27 cellular contexts compared by ENCODE assay signal in the genomic region with DNA sequence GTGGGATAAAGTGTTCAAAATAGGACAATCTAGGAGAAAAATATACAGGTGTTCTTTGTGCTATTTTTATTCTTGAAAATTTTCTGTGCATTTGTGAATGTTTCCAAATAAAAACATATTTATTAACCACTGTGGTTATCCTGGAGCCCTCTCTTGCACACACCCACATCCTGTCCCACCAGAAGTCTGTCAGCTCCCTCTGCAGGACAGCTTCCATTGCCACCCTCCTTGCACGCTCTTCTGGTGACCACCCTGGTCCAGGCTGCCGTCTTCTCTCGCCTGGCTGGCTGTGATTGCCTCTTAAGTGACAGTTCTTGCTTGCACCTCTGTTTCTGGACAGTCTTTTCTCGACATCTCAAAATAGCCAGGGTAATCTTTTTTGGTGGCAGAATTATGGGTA.
DNase-seq lines count a peak whose midpoint lies in the region; ATAC-seq, FAIRE-seq and TF ChIP-seq lines count a peak whose summit lies in the region.
"Had no signal": no experiment of that assay in that cellular context is flagged by ENCODE, and none has a peak within 500 bp of the region (broad histone marks: within the 10 kb centered on the region; RNA-seq: fewer than 3 reads in every experiment).

No MANE protein-coding gene starts in this region.

- peak; percentile 39 for TF ChIP-seq CTCF in DND-41 (IDR thresholded peaks at IDR 0.05; ENCODE audit: borderline replicate concordance, extremely low read depth, low read length, poor library complexity, severe bottlenecking)
- TF ChIP-seq CTCF in endodermal cell (conservative IDR thresholded peaks at IDR 0.05), result peak; percentile 68

- peaks cover 2% of the 10 kb centered on the region for H3K4me1 Mint-ChIP-seq in endodermal cell
- peaks cover 0 to 2% (median 0%) of the 10 kb centered on the region in 7 donors for H3K4me1 Mint-ChIP-seq in naive thymus-derived CD4-positive, alpha-beta T cell
- H3K4me1 Mint-ChIP-seq: activated CD4-positive, alpha-beta T cell treated with anti-CD3 and anti-CD28 coated beads, Interleukin-2, amount 10 ng/mL, durations not matched to agents 24 days and 14 days; activated naive CD4-positive, alpha-beta T cell treated with anti-CD3 and anti-CD28 coated beads, Interleukin-2, amount 10 ng/mL, durations not matched to agents 7 days and 5 days; stimulated activated memory B cell treated with anti-CD40 and anti-IgM and Interleukin-4, amounts not matched to agents 10 μg/mL and 1 μg/mL and 100 μg/mL, for 72 hours; T-helper 17 cell had no signal

- ATAC-seq in DND-41 (ENCODE audit: insufficient read depth, low read depth), result no peak
- no peak for ATAC-seq in GM21576 (IDR thresholded peaks at IDR 0.05; ENCODE audit: unreplicated experiment)
- ATAC-seq in naive thymus-derived CD4-positive, alpha-beta T cell, result no peak
- ATAC-seq: lower lobe of right lung; Panc1; stimulated activated memory B cell treated with anti-CD40 and anti-IgM and Interleukin-4, amounts not matched to agents 10 μg/mL and 1 μg/mL and 100 μg/mL, for 72 hours; T-helper 17 cell had no signal

- H3K4me3 ChIP-seq in DND-41 (ENCODE audit: low read depth in 1 of 2, low read length in 2 of 2), result no peak overlapping the region
- H3K4me3 ChIP-seq in endodermal cell (ENCODE audit: low read length), result no peak overlapping the region
- no peak overlapping the region for H3K4me3 ChIP-seq in naive thymus-derived CD4-positive, alpha-beta T cell (ENCODE audit: low read length)
- H3K4me3 ChIP-seq: cardiac muscle cell, hepatocyte, lower lobe of right lung had no signal

- peak; percentile 11 for DNase-seq in A172 (ENCODE audit: low spot score)
- DNase-seq in DND-41, result peak; percentile 7
- DNase-seq in M059J (ENCODE audit: low read depth), result peak; percentile 9
- DNase-seq in endodermal cell, result peak; percentile 65
- no peak for DNase-seq in NCI-H345 (lab: John Stamatoyannopoulos, UW)
- DNase-seq in GM19239 (ENCODE audit: insufficient read length, low spot score), result no peak
- DNase-seq in naive thymus-derived CD4-positive, alpha-beta T cell, result no peak
- DNase-seq: activated CD4-positive, alpha-beta T cell treated with anti-CD3 and anti-CD28 coated beads, Interleukin-2, amount 10 ng/mL, durations not matched to agents 24 days and 14 days; activated naive CD4-positive, alpha-beta T cell treated with anti-CD3 and anti-CD28 coated beads, Interleukin-2, amount 10 ng/mL, durations not matched to agents 7 days and 5 days; anterior cingulate cortex; CD4-positive, alpha-beta T cell; DMS79; foreskin fibroblast; IMR-90; kidney; lower lobe of right lung; NCI-H1694 treated with DMSO at 0.1 percent for 48 hours; SIG-M5; small intestine; T-helper 17 cell had no signal

- H3K9me3 ChIP-seq in DND-41 (ENCODE audit: insufficient read depth, low read length, severe bottlenecking), result no peaks in the 10 kb centered on the region
- H3K9me3 ChIP-seq in endodermal cell (ENCODE audit: control insufficient read depth, low read length), result no peaks in the 10 kb centered on the region
- no peaks in the 10 kb centered on the region for H3K9me3 ChIP-seq in naive thymus-derived CD4-positive, alpha-beta T cell (ENCODE audit: control insufficient read depth in 2 of 3, low read length in 3 of 3)
- H3K9me3 ChIP-seq: lower lobe of right lung, neutrophil had no signal

- CTCF ChIA-PET in naive thymus-derived CD4-positive, alpha-beta T cell (lab: Charles Lee), result no interaction called here

- H3K9ac ChIP-seq in DND-41 (ENCODE audit: low read depth, low read length) (no peak overlapping the region), endodermal cell (ENCODE audit: extremely low read depth, low read length, poor library complexity, severe bottlenecking) (no peak overlapping the region)

- no peaks in the 10 kb centered on the region for H3K36me3 ChIP-seq in DND-41 (ENCODE audit: insufficient read depth, low read length)
- H3K36me3 ChIP-seq in endodermal cell (ENCODE audit: control insufficient read depth, insufficient read depth, low read length), result no peaks in the 10 kb centered on the region
- H3K36me3 ChIP-seq in naive thymus-derived CD4-positive, alpha-beta T cell (ENCODE audit: control insufficient read depth in 2 of 3, insufficient read depth in 3 of 3, low read length in 3 of 3), result no peaks in the 10 kb centered on the region
- H3K36me3 ChIP-seq: cardiac muscle cell, lower lobe of right lung, neutrophil had no signal

- FAIRE-seq in GM19239 (lab: Jason Lieb, UNC), result no peak
- FAIRE-seq: kidney, small intestine had no signal

- intact Hi-C loops in naive thymus-derived CD4-positive, alpha-beta T cell (cut with micrococcal nuclease), result no loop called here

- H3K4me1 ChIP-seq in DND-41 (ENCODE audit: insufficient read depth, low read length), result no peaks in the 10 kb centered on the region
- no peaks in the 10 kb centered on the region for H3K4me1 ChIP-seq in endodermal cell (ENCODE audit: control insufficient read depth, insufficient read depth, low read length)
- no peaks in the 10 kb centered on the region for H3K4me1 ChIP-seq in naive thymus-derived CD4-positive, alpha-beta T cell (ENCODE audit: control insufficient read depth in 2 of 2, insufficient read depth in 2 of 2, low read length in 2 of 2)
- H3K4me1 ChIP-seq: lower lobe of right lung had no signal

- no peaks in the 10 kb centered on the region for H3K79me2 ChIP-seq in DND-41 (ENCODE audit: insufficient read depth, low read length)
- H3K79me2 ChIP-seq: hepatocyte had no signal

- H3K9me3 Mint-ChIP-seq in endodermal cell, result no peaks in the 10 kb centered on the region
- peaks cover 0 to 8% (median 0%) of the 10 kb centered on the region in 11 donors for H3K9me3 Mint-ChIP-seq in naive thymus-derived CD4-positive, alpha-beta T cell
- H3K9me3 Mint-ChIP-seq: activated CD4-positive, alpha-beta T cell treated with anti-CD3 and anti-CD28 coated beads, Interleukin-2, amount 10 ng/mL, durations not matched to agents 24 days and 14 days; CD4-positive, alpha-beta T cell; dendritic cell treated with granulocyte-macrophage colony-stimulating factor and Interleukin-4, amounts not matched to agents 40 ng/mL and 50 ng/mL, for 4 days had no signal

- H3K27ac ChIP-seq in DND-41 (ENCODE audit: low read length), result no peak overlapping the region
- no peak overlapping the region for H3K27ac ChIP-seq in endodermal cell (ENCODE audit: low read depth, low read length)
- H3K27ac ChIP-seq in naive thymus-derived CD4-positive, alpha-beta T cell (ENCODE audit: low read depth, low read length), result no peak overlapping the region
- H3K27ac ChIP-seq: cardiac muscle cell, hepatocyte, lower lobe of right lung, neutrophil had no signal

- H2AFZ ChIP-seq in DND-41 (ENCODE audit: low read depth, low read length), result no peak overlapping the region
- H2AFZ ChIP-seq: hepatocyte had no signal

- H3K27me3 ChIP-seq in DND-41 (ENCODE audit: insufficient read depth, low read length, poor library complexity) (no peaks in the 10 kb centered on the region), endodermal cell (ENCODE audit: control insufficient read depth, insufficient read depth, low read length, poor library complexity, severe bottlenecking) (no peaks in the 10 kb centered on the region)
- H3K27me3 ChIP-seq in naive thymus-derived CD4-positive, alpha-beta T cell (ENCODE audit: control insufficient read depth in 2 of 2, insufficient read depth in 2 of 2, low read length in 2 of 2), result no peaks in the 10 kb centered on the region
- H3K27me3 ChIP-seq: cardiac muscle cell, neutrophil had no signal

- peaks cover 3% of the 10 kb centered on the region for H3K27me3 Mint-ChIP-seq in endodermal cell (ENCODE audit: insufficient read depth)
- H3K27me3 Mint-ChIP-seq in naive thymus-derived CD4-positive, alpha-beta T cell, result peaks cover 0 to 8% (median 5%) of the 10 kb centered on the region in 5 donors
- H3K27me3 Mint-ChIP-seq: activated CD4-positive, alpha-beta T cell treated with anti-CD3 and anti-CD28 coated beads, Interleukin-2, amount 10 ng/mL, durations not matched to agents 24 days and 14 days; activated naive CD4-positive, alpha-beta T cell treated with anti-CD3 and anti-CD28 coated beads, Interleukin-2, amount 10 ng/mL, durations not matched to agents 7 days and 5 days; CD4-positive, alpha-beta T cell; dendritic cell treated with granulocyte-macrophage colony-stimulating factor and Interleukin-4, amounts not matched to agents 40 ng/mL and 50 ng/mL, for 4 days; T-helper 17 cell had no signal

- no peak overlapping the region for H3K4me3 Mint-ChIP-seq in endodermal cell
- no peak overlapping the region for H3K4me3 Mint-ChIP-seq in naive thymus-derived CD4-positive, alpha-beta T cell
- H3K4me3 Mint-ChIP-seq: activated CD4-positive, alpha-beta T cell treated with anti-CD3 and anti-CD28 coated beads, Interleukin-2, amount 10 ng/mL, durations not matched to agents 24 days and 14 days; activated naive CD4-positive, alpha-beta T cell treated with anti-CD3 and anti-CD28 coated beads, Interleukin-2, amount 10 ng/mL, durations not matched to agents 7 days and 5 days; CD4-positive, alpha-beta T cell; dendritic cell treated with granulocyte-macrophage colony-stimulating factor and Interleukin-4, amounts not matched to agents 40 ng/mL and 50 ng/mL, for 4 days; stimulated activated memory B cell treated with anti-CD40 and anti-IgM and Interleukin-4, amounts not matched to agents 10 μg/mL and 1 μg/mL and 100 μg/mL, for 72 hours; T-helper 17 cell had no signal

- 75 to 86% methylated on average over 4 of the region's 4 CpGs for WGBS in endodermal cell (ENCODE audit: insufficient coverage in 1 of 2, insufficient read length in 1 of 2), 2 experiments

- H3K4me2 ChIP-seq in DND-41 (ENCODE audit: insufficient read depth, low read length), result no peak overlapping the region
- H3K4me2 ChIP-seq: hepatocyte had no signal

- H3K27ac Mint-ChIP-seq in endodermal cell, result no peak overlapping the region
- H3K27ac Mint-ChIP-seq in naive thymus-derived CD4-positive, alpha-beta T cell, result no peak overlapping the region
- H3K27ac Mint-ChIP-seq: activated CD4-positive, alpha-beta T cell treated with anti-CD3 and anti-CD28 coated beads, Interleukin-2, amount 10 ng/mL, durations not matched to agents 24 days and 14 days; activated naive CD4-positive, alpha-beta T cell treated with anti-CD3 and anti-CD28 coated beads, Interleukin-2, amount 10 ng/mL, durations not matched to agents 7 days and 5 days; CD4-positive, alpha-beta T cell; dendritic cell treated with granulocyte-macrophage colony-stimulating factor and Interleukin-4, amounts not matched to agents 40 ng/mL and 50 ng/mL, for 4 days; stimulated activated memory B cell treated with anti-CD40 and anti-IgM and Interleukin-4, amounts not matched to agents 10 μg/mL and 1 μg/mL and 100 μg/mL, for 72 hours; T-helper 17 cell had no signal

- no peaks in the 10 kb centered on the region for H3K36me3 Mint-ChIP-seq in endodermal cell (ENCODE audit: low read depth)
- H3K36me3 Mint-ChIP-seq in naive thymus-derived CD4-positive, alpha-beta T cell, result no peaks in the 10 kb centered on the region
- H3K36me3 Mint-ChIP-seq: activated naive CD4-positive, alpha-beta T cell treated with anti-CD3 and anti-CD28 coated beads, Interleukin-2, amount 10 ng/mL, durations not matched to agents 7 days and 5 days; stimulated activated memory B cell treated with anti-CD40 and anti-IgM and Interleukin-4, amounts not matched to agents 10 μg/mL and 1 μg/mL and 100 μg/mL, for 72 hours had no signal

- H4K20me1 ChIP-seq in DND-41 (ENCODE audit: insufficient read depth, low read length), result no peaks in the 10 kb centered on the region; the same call in 1 of the 2 replicates

- POLR2A ChIA-PET in naive thymus-derived CD4-positive, alpha-beta T cell (lab: Charles Lee), result no interaction called here

Comparison
In these comparisons a context has a peak if more than half of its experiments do, and no peak if none do; other contexts are left out.
1. DNase-seq: peak in A172 (single experiment), DND-41 (single experiment), M059J (single experiment) and endodermal cell (single experiment); none in NCI-H345 (single experiment), GM19239 (single experiment) and naive thymus-derived CD4-positive, alpha-beta T cell (0 of 9).